ENCODE assay signal across 8 cellular contexts in the genomic region with DNA sequence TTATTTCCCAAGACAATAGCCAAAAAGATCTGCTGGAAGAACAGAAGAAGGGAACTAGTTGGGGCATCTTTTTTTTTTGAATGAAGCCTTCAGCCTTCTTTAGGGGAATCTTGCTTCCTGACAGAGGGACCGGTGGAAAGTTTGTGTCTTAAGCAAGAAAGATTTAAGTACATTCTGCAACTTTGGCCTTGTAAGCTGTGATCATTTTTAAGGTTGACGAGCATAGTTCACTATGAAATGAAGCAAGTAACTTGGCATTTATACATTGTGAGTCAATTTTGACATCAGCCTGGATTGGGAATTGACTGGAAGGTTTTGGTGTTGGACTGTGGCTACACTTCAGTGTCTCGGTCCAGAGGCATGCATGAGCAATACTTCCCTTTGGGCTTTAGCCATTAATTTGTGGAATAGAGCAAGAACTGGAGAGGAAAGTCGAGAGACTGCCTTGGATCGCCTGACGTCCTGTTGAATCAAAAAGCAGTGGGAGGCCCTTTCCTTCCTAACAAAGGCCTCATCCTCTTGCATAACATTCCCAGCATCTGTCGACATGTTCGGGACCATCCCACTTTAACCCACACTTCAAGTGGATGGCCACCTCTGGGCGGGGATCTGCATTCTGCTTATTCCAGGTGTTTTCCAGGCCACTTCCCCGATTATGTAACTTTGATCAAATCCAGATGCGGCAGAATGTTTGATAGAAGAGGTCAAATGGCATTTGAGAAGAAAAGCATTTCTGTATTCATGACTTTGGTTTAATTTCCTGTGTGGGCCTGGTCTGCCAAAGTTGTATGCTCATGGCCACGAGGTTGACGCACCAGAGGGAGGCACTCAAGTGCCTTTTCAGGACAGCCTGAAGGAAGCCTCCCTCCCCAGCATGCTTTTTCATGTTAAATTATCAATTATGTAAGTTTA. TPM values are rescaled to one million over a fixed set of nuclear protein-coding genes. Genes with fewer than 3 reads are reported as not detected.
DNase-seq lines count a peak whose midpoint lies in the region; ATAC-seq and TF ChIP-seq lines count a peak whose summit lies in the region.

No MANE protein-coding gene starts in this region.

- TF ChIP-seq CTCF in AG09319 (IDR thresholded peaks at IDR 0.05; ENCODE audit: low read depth, low read length) (peak; percentile 44), fibroblast of pulmonary artery (IDR thresholded peaks at IDR 0.05; ENCODE audit: low read length, missing control alignments) (peak; percentile 38), neural crest cell (conservative IDR thresholded peaks at IDR 0.05) (no peak)

- H3K4me1 Mint-ChIP-seq in neural crest cell: peaks cover 55% of the 10 kb centered on the region

- no peak overlapping the region for H3K4me3 Mint-ChIP-seq in neural crest cell

- DNase-seq in AG09319 (ENCODE audit: extremely low read depth, low read depth) (peak; percentile 99), RPMI7951 (ENCODE audit: low read depth) (peak; percentile 98), fibroblast of pulmonary artery (ENCODE audit: low read depth) (peak; percentile 100), neural crest cell (ENCODE audit: low read depth, low spot score) (no peak), NCI-H146 (lab: John Stamatoyannopoulos, UW) (no peak), SHP77 (lab: John Stamatoyannopoulos, UW) (no peak)

- no peaks in the 10 kb centered on the region for H3K36me3 Mint-ChIP-seq in neural crest cell (ENCODE audit: low read depth)

- H3K27me3 Mint-ChIP-seq in neural crest cell (ENCODE audit: low read depth): no peaks in the 10 kb centered on the region

- ATAC-seq in GM21737 (IDR thresholded peaks at IDR 0.05; ENCODE audit: unreplicated experiment) (no peak), GM19035 (IDR thresholded peaks at IDR 0.05; ENCODE audit: unreplicated experiment) (no peak)

- H3K27ac Mint-ChIP-seq in neural crest cell (ENCODE audit: unreplicated experiment): peak overlapping the region; percentile 44

- H3K4me3 ChIP-seq in fibroblast of pulmonary artery (replicated peaks; ENCODE audit: low read depth, low read length): peak overlapping the region; percentile 40

- H3K9me3 Mint-ChIP-seq in neural crest cell: no peaks in the 10 kb centered on the region

RNA-seq across cellular contexts. Expression of a gene that starts 12.5 kb away (rescaled TPM):
- 11.4 and 12.1 TPM in 2 replicates for total RNA-seq in RPMI7951 (2014; rRNA removed; shearing (Covaris generic))
- 88.9 and 91.0 TPM in 2 replicates for total RNA-seq in neural crest cell

RNA-seq across cellular contexts. Expression of a gene that starts 49.0 kb away (rescaled TPM):
- not detected in 2 replicates for total RNA-seq in RPMI7951 (2014; rRNA removed; shearing (Covaris generic))
- not detected in 2 replicates for total RNA-seq in neural crest cell

Comparison
In these comparisons a context has a peak if more than half of its experiments do, and no peak if none do; other contexts are left out.
1. DNase-seq: peak in AG09319 (single experiment), RPMI7951 (single experiment) and fibroblast of pulmonary artery (single experiment); none in neural crest cell (single experiment), NCI-H146 (single experiment) and SHP77 (0 of 2).